In genomic region chr20:48076772-48077171, GRCh38 we compare ENCODE assay signal across 24 cellular contexts.
DNase-seq lines count a peak whose midpoint lies in the region; ATAC-seq, FAIRE-seq and TF ChIP-seq lines count a peak whose summit lies in the region.
"Had no signal": no experiment of that assay in that cellular context is flagged by ENCODE, and none has a peak within 500 bp of the region (broad histone marks: within the 10 kb centered on the region; RNA-seq: fewer than 3 reads in every experiment).

No MANE protein-coding gene starts in this region.

- peak; percentile 46 for FAIRE-seq in urothelium cell line (lab: Jason Lieb, UNC)
- FAIRE-seq: A549, D721Med, GM12878, GM12892, GM18507 had no signal

- TF ChIP-seq CTCF in RWPE2 (IDR thresholded peaks at IDR 0.05; ENCODE audit: poor library complexity, severe bottlenecking), result no peak

- H3K27me3 ChIP-seq in RWPE2 (ENCODE audit: insufficient read depth, poor library complexity, severe bottlenecking), result no peaks in the 10 kb centered on the region
- H3K27me3 ChIP-seq: BLaER1 treated with 17β-estradiol and CSF1 and Interleukin-3, amounts not matched to agents 10 nM and 100 nM had no signal

- ATAC-seq in RWPE2 (ENCODE audit: low read depth) (no peak), GM21367 (IDR thresholded peaks at IDR 0.05; ENCODE audit: unreplicated experiment) (no peak)
- ATAC-seq: A549; CD8-positive, alpha-beta T cell; GM12878 had no signal

- H3K4me3 ChIP-seq in RWPE2 (ENCODE audit: severe bottlenecking), result no peak overlapping the region
- H3K4me3 ChIP-seq: A549; BLaER1 treated with 17β-estradiol and CSF1 and Interleukin-3, amounts not matched to agents 10 nM and 100 nM; GM12878 had no signal

- DNase-seq in RWPE2 (ENCODE audit: low spot score), result peak; percentile 65
- peak; percentile 46 for DNase-seq in left kidney (ENCODE audit: low read depth, low spot score)
- no peak for DNase-seq in urothelium cell line (ENCODE audit: low spot score)
- no peak for DNase-seq in DMS 273 treated with DMSO at 0.1 percent for 48 hours (lab: John Stamatoyannopoulos, UW)
- DNase-seq: AML-193; Caco-2; Calu3; CD4-positive, alpha-beta T cell; CD8-positive, alpha-beta T cell; DMS153; DMS53; DMS79; DND-41; EL; GDM1 had no signal

- H3K27ac ChIP-seq in RWPE2 (ENCODE audit: poor library complexity, severe bottlenecking), result no peak overlapping the region
- H3K27ac ChIP-seq: 22Rv1; A549; BLaER1 treated with 17β-estradiol and CSF1 and Interleukin-3, amounts not matched to agents 10 nM and 100 nM; C4-2B had no signal

- no peaks in the 10 kb centered on the region for H3K9me3 ChIP-seq in RWPE2 (ENCODE audit: severe bottlenecking)
- H3K9me3 ChIP-seq: A549, Caco-2 had no signal

- no peaks in the 10 kb centered on the region for H3K36me3 ChIP-seq in RWPE2 (ENCODE audit: low read depth)
- H3K36me3 ChIP-seq: BLaER1 treated with 17β-estradiol and CSF1 and Interleukin-3, amounts not matched to agents 10 nM and 100 nM had no signal

- H3K4me1 ChIP-seq in RWPE2 (ENCODE audit: insufficient read depth, poor library complexity, severe bottlenecking), result no peaks in the 10 kb centered on the region
- H3K4me1 ChIP-seq: A549; BLaER1 treated with 17β-estradiol and CSF1 and Interleukin-3, amounts not matched to agents 10 nM and 100 nM; Caco-2 had no signal

Comparison
In these comparisons a context has a peak if more than half of its experiments do, and no peak if none do; other contexts are left out.
1. DNase-seq: peak in RWPE2 (single experiment) and left kidney (single experiment); none in urothelium cell line (single experiment) and DMS 273 treated with DMSO at 0.1 percent for 48 hours (single experiment).